Comparison of ENCODE assay signal across 8 cellular contexts in genomic region chr11:85947431-85948272, GRCh38.
A peak's percentile ranks its signal among the peaks of the same experiment; 100 is the strongest.
DNase-seq lines count a peak whose midpoint lies in the region; ATAC-seq, FAIRE-seq and TF ChIP-seq lines count a peak whose summit lies in the region.

No MANE protein-coding gene starts in this region.

- no peak for TF ChIP-seq EP300 in gastroesophageal sphincter (IDR thresholded peaks at IDR 0.05)

- CTCF ChIA-PET in Calu3 (lab: Charles Lee) = no interaction called here

- no peaks in the 10 kb centered on the region for H3K9me3 Mint-ChIP-seq in Calu3 (ENCODE audit: low read depth, unreplicated experiment)
- peaks cover 18% of the 10 kb centered on the region for H3K9me3 Mint-ChIP-seq in T-helper 2 cell treated with Interferon-gamma antibody and Interleukin-4, amounts not matched to agents 5 μg/mL and 100 μg/mL, for 36 hours

- H3K4me1 Mint-ChIP-seq in Calu3 (ENCODE audit: low read depth, unreplicated experiment) = peaks cover 39% of the 10 kb centered on the region
- peaks cover 27% of the 10 kb centered on the region for H3K4me1 Mint-ChIP-seq in T-helper 2 cell treated with Interferon-gamma antibody and Interleukin-4, amounts not matched to agents 5 μg/mL and 100 μg/mL, for 36 hours (ENCODE audit: low read depth)

- peak overlapping the region; percentile 56 for H3K27ac Mint-ChIP-seq in Calu3 (ENCODE audit: unreplicated experiment)
- peak overlapping the region; percentile 53 for H3K27ac Mint-ChIP-seq in T-helper 2 cell treated with Interferon-gamma antibody and Interleukin-4, amounts not matched to agents 5 μg/mL and 100 μg/mL, for 36 hours

- H3K4me1 ChIP-seq in gastroesophageal sphincter (peaks cover 3 to 30% (median 14%) of the 10 kb centered on the region in 3 donors), skeletal muscle satellite cell (ENCODE audit: control insufficient read depth, insufficient read depth, low read length) (peaks cover 20% of the 10 kb centered on the region)

- no peak for TF ChIP-seq CTCF in Calu3 (IDR thresholded peaks at IDR 0.05; ENCODE audit: unreplicated experiment)
- no peak for TF ChIP-seq CTCF in gastroesophageal sphincter (IDR thresholded peaks at IDR 0.05)

- no peak overlapping the region for H3K4me3 ChIP-seq in gastroesophageal sphincter
- no peak overlapping the region for H3K4me3 ChIP-seq in skeletal muscle satellite cell (ENCODE audit: low read length)

- no peak for FAIRE-seq in GM12891 (lab: Jason Lieb, UNC)

- H3K4me2 ChIP-seq in skeletal muscle satellite cell (ENCODE audit: low read length) = peak overlapping the region; percentile 15

- H3K9me3 ChIP-seq in gastroesophageal sphincter (no peaks in the 10 kb centered on the region), skeletal muscle satellite cell (replicated peaks; ENCODE audit: low read length) (no peaks in the 10 kb centered on the region)

- no peak overlapping the region for H3K4me3 Mint-ChIP-seq in Calu3 (ENCODE audit: low read depth, unreplicated experiment)
- H3K4me3 Mint-ChIP-seq in T-helper 2 cell treated with Interferon-gamma antibody and Interleukin-4, amounts not matched to agents 5 μg/mL and 100 μg/mL, for 36 hours = no peak overlapping the region

- peak; percentile 62 for ATAC-seq in HG02610 (IDR thresholded peaks at IDR 0.05; ENCODE audit: unreplicated experiment)
- peak; percentile 79 for ATAC-seq in gastroesophageal sphincter
- no peak for ATAC-seq in HG03342 (IDR thresholded peaks at IDR 0.05; ENCODE audit: unreplicated experiment)

- no peak for TF ChIP-seq POLR2A in gastroesophageal sphincter (IDR thresholded peaks at IDR 0.05)
- no peak for TF ChIP-seq POLR2A in GM12891 (IDR thresholded peaks at IDR 0.05; ENCODE audit: low read depth, low read length)

- WGBS in gastroesophageal sphincter (ENCODE audit: low coverage in 1 of 2), 2 donors = 9 to 21% methylated on average over 5 of the region's 5 CpGs

- peak overlapping the region in 3 of 4 donors; percentile 39 to 65 (median 50) for H3K27ac ChIP-seq in gastroesophageal sphincter

- H3K36me3 ChIP-seq in gastroesophageal sphincter (no peaks in the 10 kb centered on the region), skeletal muscle satellite cell (ENCODE audit: insufficient read depth, low read length) (no peaks in the 10 kb centered on the region)

- no peaks in the 10 kb centered on the region for H3K27me3 Mint-ChIP-seq in Calu3 (ENCODE audit: unreplicated experiment)
- H3K27me3 Mint-ChIP-seq in T-helper 2 cell treated with Interferon-gamma antibody and Interleukin-4, amounts not matched to agents 5 μg/mL and 100 μg/mL, for 36 hours (ENCODE audit: low read depth) = no peaks in the 10 kb centered on the region

- intact Hi-C loops in Calu3 (cut with micrococcal nuclease; ENCODE audit: unreplicated experiment) = loop anchor here (5.0 kb wide), 1 partner anchor 90 kb away; the partner anchor contains the start of gene CCDC83

- no TSS peak for BruUV-seq in Calu3 (replicated peaks; lab: Mats Ljungman, UMichigan)

- peak overlapping the region; percentile 4 for H3K9ac ChIP-seq in skeletal muscle satellite cell (ENCODE audit: low read depth, low read length)

- no peaks in the 10 kb centered on the region for H3K36me3 Mint-ChIP-seq in Calu3 (ENCODE audit: insufficient read depth, unreplicated experiment)
- H3K36me3 Mint-ChIP-seq in T-helper 2 cell treated with Interferon-gamma antibody and Interleukin-4, amounts not matched to agents 5 μg/mL and 100 μg/mL, for 36 hours (ENCODE audit: low read depth) = peaks cover 18% of the 10 kb centered on the region

- peak; percentile 43 for DNase-seq in Calu3
- peak; percentile 54 for DNase-seq in T-helper 2 cell treated with Interferon-gamma antibody and Interleukin-4, amounts not matched to agents 5 μg/mL and 100 μg/mL, for 36 hours (ENCODE audit: low spot score)
- DNase-seq in GM12891 (ENCODE audit: insufficient read length, low spot score) = no peak
- no peak for DNase-seq in GM19238 (ENCODE audit: insufficient read length, low spot score)

- H3K27me3 ChIP-seq in gastroesophageal sphincter = no peaks in the 10 kb centered on the region
- no peaks in the 10 kb centered on the region for H3K27me3 ChIP-seq in skeletal muscle satellite cell (ENCODE audit: control insufficient read depth, insufficient read depth, low read length)

TF ChIP-seq in GM12891, 5 proteins besides CTCF, POLR2A, EP300 and RAD21:
- TF ChIP-seq TAF1 (IDR thresholded peaks at IDR 0.05; ENCODE audit: low read depth, low read length) (no peak), PAX5 (IDR thresholded peaks at IDR 0.05; ENCODE audit: insufficient read depth, low read length, severe bottlenecking) (no peak), POU2F2 (IDR thresholded peaks at IDR 0.05; ENCODE audit: low read depth, low read length) (no peak), POLR2AphosphoS5 (IDR thresholded peaks at IDR 0.05; ENCODE audit: low read depth, low read length) (no peak), SPI1 (IDR thresholded peaks at IDR 0.05; ENCODE audit: low read depth, low read length) (no peak)

Comparison
In these comparisons a context has a peak if more than half of its experiments do, and no peak if none do; other contexts are left out.
1. DNase-seq: peak in Calu3 (single experiment) and T-helper 2 cell treated with Interferon-gamma antibody and Interleukin-4, amounts not matched to agents 5 μg/mL and 100 μg/mL, for 36 hours (single experiment); none in GM12891 (single experiment) and GM19238 (single experiment).